In the genomic region with DNA sequence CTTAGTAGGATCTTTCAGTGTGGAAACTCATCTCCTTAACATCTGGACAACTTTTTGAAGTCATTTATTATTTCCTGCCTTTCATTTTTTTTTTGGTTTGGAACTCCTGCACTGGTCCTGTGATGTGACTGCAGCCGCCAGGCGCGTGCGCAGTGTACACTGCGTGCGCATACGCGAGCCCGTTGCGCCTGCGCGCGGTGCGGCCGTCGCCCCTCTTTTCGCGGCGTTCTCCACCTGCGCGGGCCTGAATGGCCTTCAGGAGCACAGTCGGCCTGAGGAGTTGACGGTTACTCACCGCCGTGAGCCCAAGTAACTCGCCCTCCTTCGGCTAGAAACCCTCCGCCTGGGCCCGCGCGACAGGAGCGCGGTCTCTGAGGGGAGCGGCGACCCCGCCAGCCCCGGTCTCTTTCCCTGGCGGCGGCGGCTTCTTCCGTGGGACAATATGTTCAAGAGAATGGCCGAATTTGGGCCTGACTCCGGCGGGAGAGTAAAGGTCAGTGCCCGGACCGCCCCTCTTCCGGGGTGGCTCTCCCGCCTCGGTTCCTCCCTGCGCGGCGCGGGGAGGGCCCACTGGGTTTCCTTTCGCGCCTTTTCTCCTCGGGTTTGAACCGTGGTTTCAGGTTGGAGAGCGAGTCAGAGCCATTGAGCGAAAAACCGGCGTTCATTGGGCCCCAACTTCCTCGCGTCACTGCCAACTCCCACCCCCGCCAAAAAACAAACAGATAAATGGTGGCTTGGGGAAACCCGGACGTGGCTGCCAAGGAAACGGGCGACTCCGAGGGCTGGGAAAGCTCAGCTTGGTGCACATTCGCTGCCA, we compare ENCODE assay signal across 8 cellular contexts. TPM values are rescaled to one million over a fixed set of nuclear protein-coding genes. Genes with fewer than 3 reads are reported as not detected.
DNase-seq lines count a peak whose midpoint lies in the region; ATAC-seq and TF ChIP-seq lines count a peak whose summit lies in the region.

A gene (plus strand): TSS at position 213 of the 817 bp plus-strand sequence. CDS start 230 bp downstream, at position 443.

- ATAC-seq in HG03432 (IDR thresholded peaks at IDR 0.05; ENCODE audit: unreplicated experiment), result peak; percentile 90
- ATAC-seq in activated CD4-positive, alpha-beta T cell treated with anti-CD3 and anti-CD28 coated beads for 36 hours, result peak; percentile 83

- H3K4me3 Mint-ChIP-seq in activated CD4-positive, alpha-beta T cell treated with anti-CD3 and anti-CD28 coated beads for 36 hours, result peak within 1 kb of the TSS; percentile 91

- peaks cover 29% of the 10 kb centered on the region for H3K4me1 Mint-ChIP-seq in activated CD4-positive, alpha-beta T cell treated with anti-CD3 and anti-CD28 coated beads for 36 hours

- peaks cover 21% of the 10 kb centered on the region for H3K36me3 Mint-ChIP-seq in activated CD4-positive, alpha-beta T cell treated with anti-CD3 and anti-CD28 coated beads for 36 hours (ENCODE audit: low read depth)

- intact Hi-C loops in activated CD4-positive, alpha-beta T cell treated with anti-CD3 and anti-CD28 coated beads for 36 hours (cut with DNase I, micrococcal nuclease), result loop anchor here (1.0 to 2.0 kb wide), 7 partner anchors 111 to 884 kb away; a partner anchor contains a TSS

- no peak for TF ChIP-seq CTCF in choroid plexus epithelial cell (conservative IDR thresholded peaks at IDR 0.05; ENCODE audit: low read depth, low read length)

- peak within 1 kb of the TSS; percentile 90 for H3K4me3 ChIP-seq in choroid plexus epithelial cell (ENCODE audit: low read depth, low read length)

- POLR2A ChIA-PET in activated CD4-positive, alpha-beta T cell treated with anti-CD3 and anti-CD28 coated beads for 36 hours (lab: Charles Lee), result interaction anchor here (0.7 to 0.9 kb wide), 2 partner anchors 226 to 378 kb away, joined by 3 to 4 read pairs; a partner anchor contains a TSS

- peak; percentile 99 for DNase-seq in AG20443 (ENCODE audit: low spot score)
- peak; percentile 96 for DNase-seq in NCI-H510A (lab: John Stamatoyannopoulos, UW)
- peak; percentile 92 for DNase-seq in activated CD4-positive, alpha-beta T cell treated with anti-CD3 and anti-CD28 coated beads for 36 hours
- DNase-seq in choroid plexus epithelial cell (ENCODE audit: low read depth), result peak; percentile 92
- peak; percentile 71 to 79 for DNase-seq in stimulated activated CD4-positive, alpha-beta T cell treated with anti-CD3 and anti-CD28 coated beads, Interleukin-1b, Interleukin-23, amount 100 ng/mL, for 4 hours (ENCODE audit: low read depth in 2 of 2)

- peak; percentile 80 for TF ChIP-seq POLR2A in GM19099 (IDR thresholded peaks at IDR 0.05; ENCODE audit: extremely low read depth, insufficient read length, low read depth)

- H3K27me3 Mint-ChIP-seq in activated CD4-positive, alpha-beta T cell treated with anti-CD3 and anti-CD28 coated beads for 36 hours, result peaks cover 1% of the 10 kb centered on the region

- H3K9me3 Mint-ChIP-seq in activated CD4-positive, alpha-beta T cell treated with anti-CD3 and anti-CD28 coated beads for 36 hours (ENCODE audit: low read depth), result no peaks in the 10 kb centered on the region

- H3K27me3 ChIP-seq in layer of hippocampus (ENCODE audit: control insufficient read depth, insufficient read depth, low read length), result no peaks in the 10 kb centered on the region

- CTCF ChIA-PET in activated CD4-positive, alpha-beta T cell treated with anti-CD3 and anti-CD28 coated beads for 36 hours (lab: Charles Lee), result interaction anchor here (0.6 to 3.0 kb wide), 5 partner anchors 10 to 279 kb away, joined by 3 to 39 read pairs (median 4); no protein-coding TSS in a partner anchor

- H3K27ac Mint-ChIP-seq in activated CD4-positive, alpha-beta T cell treated with anti-CD3 and anti-CD28 coated beads for 36 hours, result peak within 1 kb of the TSS; percentile 97

- peak within 1 kb of the TSS; percentile 92 for H3K27ac ChIP-seq in layer of hippocampus (ENCODE audit: low read depth, low read length)

RNA-seq across cellular contexts. Expression of the gene that starts here (rescaled TPM):
- 10 to 100 TPM; 55.4 to 59.8 TPM for total RNA-seq in activated CD4-positive, alpha-beta T cell treated with anti-CD3 and anti-CD28 coated beads for 36 hours

Comparison
In these comparisons a context has a peak if more than half of its experiments do, and no peak if none do; other contexts are left out.
1. Peak in every context shown above with its lines: DNase-seq, ATAC-seq, H3K4me3 ChIP-seq and H3K27ac ChIP-seq.